11 cellular contexts compared by ENCODE assay signal in genomic region chr3:186609247-186609868, GRCh38. TPM values are rescaled to one million over a fixed set of nuclear protein-coding genes. Genes with fewer than 3 reads are reported as not detected.
DNase-seq lines count a peak whose midpoint lies in the region; ATAC-seq, FAIRE-seq and TF ChIP-seq lines count a peak whose summit lies in the region.
"Had no signal": no experiment of that assay in that cellular context is flagged by ENCODE, and none has a peak within 500 bp of the region (broad histone marks: within the 10 kb centered on the region; RNA-seq: fewer than 3 reads in every experiment).

No MANE protein-coding gene starts in this region.

- FAIRE-seq in bronchial epithelial cell (lab: Jason Lieb, UNC) (no peak), GM12891 (lab: Jason Lieb, UNC) (no peak)

- H3K36me3 ChIP-seq in left ventricle myocardium inferior: no peaks in the 10 kb centered on the region
- no peaks in the 10 kb centered on the region for H3K36me3 ChIP-seq in bronchial epithelial cell (ENCODE audit: control insufficient read depth, insufficient read depth, low read length)

- ATAC-seq in Right ventricle myocardium inferior: no peak
- ATAC-seq in stimulated activated memory B cell treated with anti-CD40 and anti-IgM and Interleukin-4, amounts not matched to agents 10 μg/mL and 1 μg/mL and 100 μg/mL, for 72 hours: peak; percentile 43
- ATAC-seq: naive thymus-derived CD4-positive, alpha-beta T cell had no signal

- H3K4me1 Mint-ChIP-seq in stimulated activated memory B cell treated with anti-CD40 and anti-IgM and Interleukin-4, amounts not matched to agents 10 μg/mL and 1 μg/mL and 100 μg/mL, for 72 hours: peaks cover 3% of the 10 kb centered on the region
- peaks cover 25% of the 10 kb centered on the region for H3K4me1 Mint-ChIP-seq in progenitor cell of endocrine pancreas (ENCODE audit: low read depth)

- no peaks in the 10 kb centered on the region for H3K4me1 ChIP-seq in left ventricle myocardium inferior

- no peak overlapping the region for H3K4me3 Mint-ChIP-seq in stimulated activated memory B cell treated with anti-CD40 and anti-IgM and Interleukin-4, amounts not matched to agents 10 μg/mL and 1 μg/mL and 100 μg/mL, for 72 hours
- H3K4me3 Mint-ChIP-seq in progenitor cell of endocrine pancreas (ENCODE audit: low read depth): no peak overlapping the region
- H3K4me3 Mint-ChIP-seq: naive thymus-derived CD4-positive, alpha-beta T cell had no signal

- no peak overlapping the region for H3K4me3 ChIP-seq in left ventricle myocardium inferior
- H3K4me3 ChIP-seq in bronchial epithelial cell (ENCODE audit: low read depth, low read length): no peak overlapping the region

- intact Hi-C loops in left ventricle myocardium inferior (cut with micrococcal nuclease) (no loop called here), Right ventricle myocardium inferior (cut with DNase I) (no loop called here)

- no peak for TF ChIP-seq POLR2A in GM12891 (IDR thresholded peaks at IDR 0.05; ENCODE audit: low read depth, low read length)

- H3K27ac Mint-ChIP-seq in stimulated activated memory B cell treated with anti-CD40 and anti-IgM and Interleukin-4, amounts not matched to agents 10 μg/mL and 1 μg/mL and 100 μg/mL, for 72 hours: no peak overlapping the region
- no peak overlapping the region for H3K27ac Mint-ChIP-seq in progenitor cell of endocrine pancreas
- H3K27ac Mint-ChIP-seq: naive thymus-derived CD4-positive, alpha-beta T cell had no signal

- TF ChIP-seq CTCF in left ventricle myocardium inferior (IDR thresholded peaks at IDR 0.05; ENCODE audit: borderline replicate concordance) (peak; percentile 40), bronchial epithelial cell (IDR thresholded peaks at IDR 0.05; ENCODE audit: insufficient read depth, low read length, severe bottlenecking) (peak; percentile 83), progenitor cell of endocrine pancreas (IDR thresholded peaks at IDR 0.05; ENCODE audit: unreplicated experiment) (no peak)

- H3K9me3 Mint-ChIP-seq in stimulated activated memory B cell treated with anti-CD40 and anti-IgM and Interleukin-4, amounts not matched to agents 10 μg/mL and 1 μg/mL and 100 μg/mL, for 72 hours: no peaks in the 10 kb centered on the region
- H3K9me3 Mint-ChIP-seq in progenitor cell of endocrine pancreas (ENCODE audit: low read depth): no peaks in the 10 kb centered on the region

- H3K9me3 ChIP-seq in left ventricle myocardium inferior (replicated peaks): no peaks in the 10 kb centered on the region

- no peaks in the 10 kb centered on the region for H3K36me3 Mint-ChIP-seq in stimulated activated memory B cell treated with anti-CD40 and anti-IgM and Interleukin-4, amounts not matched to agents 10 μg/mL and 1 μg/mL and 100 μg/mL, for 72 hours
- H3K36me3 Mint-ChIP-seq in progenitor cell of endocrine pancreas (ENCODE audit: insufficient read depth): no peaks in the 10 kb centered on the region
- H3K36me3 Mint-ChIP-seq: naive thymus-derived CD4-positive, alpha-beta T cell had no signal

- H3K27me3 Mint-ChIP-seq in stimulated activated memory B cell treated with anti-CD40 and anti-IgM and Interleukin-4, amounts not matched to agents 10 μg/mL and 1 μg/mL and 100 μg/mL, for 72 hours: peaks cover 15% of the 10 kb centered on the region
- peaks cover 19% of the 10 kb centered on the region for H3K27me3 Mint-ChIP-seq in progenitor cell of endocrine pancreas

- no peak overlapping the region for H3K27ac ChIP-seq in left ventricle myocardium inferior (replicated peaks)

- H3K27me3 ChIP-seq in left ventricle myocardium inferior (ENCODE audit: low read depth) (peaks cover 19% of the 10 kb centered on the region), bronchial epithelial cell (ENCODE audit: control insufficient read depth, insufficient read depth, low read length) (no peaks in the 10 kb centered on the region)

- DNase-seq in left ventricle myocardium inferior (no peak), Right ventricle myocardium inferior (ENCODE audit: missing footprints) (no peak), M059J (ENCODE audit: low read depth) (peak; percentile 59), bronchial epithelial cell (ENCODE audit: low read depth) (peak; percentile 76), GM12891 (ENCODE audit: insufficient read length, low spot score) (no peak), progenitor cell of endocrine pancreas (ENCODE audit: low spot score, unreplicated experiment) (no peak), cerebellar cortex (ENCODE audit: low spot score) (no peak)
- DNase-seq: activated naive CD4-positive, alpha-beta T cell; DMS153; naive thymus-derived CD4-positive, alpha-beta T cell had no signal

TF ChIP-seq in GM12891, 5 proteins besides CTCF, POLR2A, EP300 and RAD21:
- TF ChIP-seq PAX5 (IDR thresholded peaks at IDR 0.05; ENCODE audit: insufficient read depth, low read length, severe bottlenecking) (no peak), SPI1 (IDR thresholded peaks at IDR 0.05; ENCODE audit: low read depth, low read length) (no peak), POLR2AphosphoS5 (IDR thresholded peaks at IDR 0.05; ENCODE audit: low read depth, low read length) (no peak), POU2F2 (IDR thresholded peaks at IDR 0.05; ENCODE audit: low read depth, low read length) (no peak), TAF1 (IDR thresholded peaks at IDR 0.05; ENCODE audit: low read depth, low read length) (no peak)
TF ChIP-seq in GM12891: peak in this region for 0.

RNA-seq across cellular contexts. Expression of gene AHSG, which starts 3.5 kb away (rescaled TPM):
- total RNA-seq in left ventricle myocardium inferior (not detected), Right ventricle myocardium inferior (not detected), bronchial epithelial cell (0.13 TPM in 1 of 2 replicates, not detected in the other), progenitor cell of endocrine pancreas (0.19 and 0.27 TPM in 2 replicates)
- total RNA-seq in M059J (2014; rRNA removed; shearing (Covaris generic)): not detected in 2 replicates
- not detected for polyA plus RNA-seq in GM12891 (2012; ENCODE audit: low read depth, missing spikeins)
- total RNA-seq: naive thymus-derived CD4-positive, alpha-beta T cell had no signal
- polyA plus RNA-seq: naive thymus-derived CD4-positive, alpha-beta T cell had no signal

RNA-seq across cellular contexts. Expression of gene FETUB, which starts 30.8 kb away (rescaled TPM):
- total RNA-seq in left ventricle myocardium inferior (not detected), Right ventricle myocardium inferior (not detected), bronchial epithelial cell (0.38 TPM in 1 of 2 replicates, not detected in the other), progenitor cell of endocrine pancreas (not detected in 2 replicates)
- total RNA-seq in M059J (2014; rRNA removed; shearing (Covaris generic)): not detected in 2 replicates
- not detected for polyA plus RNA-seq in GM12891 (2012; ENCODE audit: low read depth, missing spikeins)
- total RNA-seq: naive thymus-derived CD4-positive, alpha-beta T cell had no signal
- polyA plus RNA-seq: naive thymus-derived CD4-positive, alpha-beta T cell had no signal

RNA-seq across cellular contexts. Expression of gene DNAJB11, which starts 38.8 kb away (rescaled TPM):
- total RNA-seq in left ventricle myocardium inferior (24.6 TPM), Right ventricle myocardium inferior (26.5 TPM), bronchial epithelial cell (66.6 and 94.5 TPM in 2 replicates), progenitor cell of endocrine pancreas (53.4 and 63.7 TPM in 2 replicates)
- 182 and 237 TPM in 2 replicates for total RNA-seq in M059J (2014; rRNA removed; shearing (Covaris generic))
- polyA plus RNA-seq in GM12891 (2012; ENCODE audit: low read depth, missing spikeins): 34.4 TPM

RNA-seq across cellular contexts. Expression of gene TBCCD1, which starts 42.2 kb away (rescaled TPM):
- total RNA-seq in left ventricle myocardium inferior: 6.2 TPM
- 5.3 TPM for total RNA-seq in Right ventricle myocardium inferior
- total RNA-seq in M059J (2014; rRNA removed; shearing (Covaris generic)): 24.1 and 28.6 TPM in 2 replicates
- total RNA-seq in bronchial epithelial cell: 13.7 and 14.7 TPM in 2 replicates
- 4.4 TPM for polyA plus RNA-seq in GM12891 (2012; ENCODE audit: low read depth, missing spikeins)
- 13.5 and 14.2 TPM in 2 replicates for total RNA-seq in progenitor cell of endocrine pancreas

RNA-seq across cellular contexts. Expression of gene HRG, which starts 56.5 kb away (rescaled TPM):
- total RNA-seq in left ventricle myocardium inferior: not detected
- total RNA-seq in Right ventricle myocardium inferior: not detected
- total RNA-seq in M059J (2014; rRNA removed; shearing (Covaris generic)): not detected in 2 replicates
- not detected in 2 replicates for total RNA-seq in bronchial epithelial cell
- not detected for polyA plus RNA-seq in GM12891 (2012; ENCODE audit: low read depth, missing spikeins)
- total RNA-seq in progenitor cell of endocrine pancreas: not detected in 2 replicates
- total RNA-seq: naive thymus-derived CD4-positive, alpha-beta T cell had no signal
- polyA plus RNA-seq: naive thymus-derived CD4-positive, alpha-beta T cell had no signal

Comparison
In these comparisons a context has a peak if more than half of its experiments do, and no peak if none do; other contexts are left out.
1. DNase-seq: peak in M059J (single experiment) and bronchial epithelial cell (single experiment); none in left ventricle myocardium inferior (single experiment), Right ventricle myocardium inferior (single experiment), GM12891 (single experiment), progenitor cell of endocrine pancreas (single experiment) and cerebellar cortex (single experiment).